2 cellular contexts compared by ENCODE assay signal in the genomic region with DNA sequence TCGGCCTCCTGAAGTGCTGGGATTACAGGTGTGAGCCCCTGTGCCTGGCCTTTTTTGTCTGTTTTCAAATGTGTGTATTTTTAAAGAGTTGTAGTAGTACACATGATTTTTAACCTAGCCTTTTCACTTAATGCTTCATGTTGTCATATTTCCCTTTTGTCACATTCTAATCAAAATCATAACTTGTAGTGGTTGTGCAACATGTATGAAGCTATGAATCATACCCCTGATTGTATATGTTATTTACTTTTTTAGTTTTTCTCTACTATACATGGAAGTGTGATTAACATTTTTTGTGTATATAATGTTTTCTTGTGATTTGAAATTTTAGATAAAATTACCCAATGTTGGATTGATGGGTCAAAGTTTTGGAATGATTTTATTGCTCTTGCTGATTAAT.
TF ChIP-seq lines count a peak whose summit lies in the region.

No MANE protein-coding gene starts in this region.

TF ChIP-seq in IMR-90, 13 proteins besides CTCF, POLR2A, EP300 and RAD21 (continued from another document):
- TF ChIP-seq, protein P1, sequence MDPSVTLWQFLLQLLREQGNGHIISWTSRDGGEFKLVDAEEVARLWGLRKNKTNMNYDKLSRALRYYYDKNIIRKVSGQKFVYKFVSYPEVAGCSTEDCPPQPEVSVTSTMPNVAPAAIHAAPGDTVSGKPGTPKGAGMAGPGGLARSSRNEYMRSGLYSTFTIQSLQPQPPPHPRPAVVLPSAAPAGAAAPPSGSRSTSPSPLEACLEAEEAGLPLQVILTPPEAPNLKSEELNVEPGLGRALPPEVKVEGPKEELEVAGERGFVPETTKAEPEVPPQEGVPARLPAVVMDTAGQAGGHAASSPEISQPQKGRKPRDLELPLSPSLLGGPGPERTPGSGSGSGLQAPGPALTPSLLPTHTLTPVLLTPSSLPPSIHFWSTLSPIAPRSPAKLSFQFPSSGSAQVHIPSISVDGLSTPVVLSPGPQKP (IDR thresholded peaks at IDR 0.05; ENCODE audit: borderline replicate concordance, low read depth, low read length) = no peak
- TF ChIP-seq CEBPB (IDR thresholded peaks at IDR 0.05; ENCODE audit: low read depth, low read length) = peak; percentile 72
- no peak for TF ChIP-seq NFE2L2 (IDR thresholded peaks at IDR 0.05; ENCODE audit: low read depth, low read length)
- no peak for TF ChIP-seq USF2 (IDR thresholded peaks at IDR 0.05; ENCODE audit: low read depth, low read length)
- TF ChIP-seq BHLHE40 (IDR thresholded peaks at IDR 0.05; ENCODE audit: low read depth, low read length) = no peak
- no peak for TF ChIP-seq MAFK (IDR thresholded peaks at IDR 0.05; ENCODE audit: low read depth, low read length)

TF ChIP-seq in GM12891, 5 proteins besides CTCF, POLR2A, EP300 and RAD21 (continued from another document):
- TF ChIP-seq POLR2AphosphoS5 (IDR thresholded peaks at IDR 0.05; ENCODE audit: low read depth, low read length) = no peak
- no peak for TF ChIP-seq POU2F2 (IDR thresholded peaks at IDR 0.05; ENCODE audit: low read depth, low read length)
